Comparison of ENCODE assay signal across 21 cellular contexts in the genomic region with DNA sequence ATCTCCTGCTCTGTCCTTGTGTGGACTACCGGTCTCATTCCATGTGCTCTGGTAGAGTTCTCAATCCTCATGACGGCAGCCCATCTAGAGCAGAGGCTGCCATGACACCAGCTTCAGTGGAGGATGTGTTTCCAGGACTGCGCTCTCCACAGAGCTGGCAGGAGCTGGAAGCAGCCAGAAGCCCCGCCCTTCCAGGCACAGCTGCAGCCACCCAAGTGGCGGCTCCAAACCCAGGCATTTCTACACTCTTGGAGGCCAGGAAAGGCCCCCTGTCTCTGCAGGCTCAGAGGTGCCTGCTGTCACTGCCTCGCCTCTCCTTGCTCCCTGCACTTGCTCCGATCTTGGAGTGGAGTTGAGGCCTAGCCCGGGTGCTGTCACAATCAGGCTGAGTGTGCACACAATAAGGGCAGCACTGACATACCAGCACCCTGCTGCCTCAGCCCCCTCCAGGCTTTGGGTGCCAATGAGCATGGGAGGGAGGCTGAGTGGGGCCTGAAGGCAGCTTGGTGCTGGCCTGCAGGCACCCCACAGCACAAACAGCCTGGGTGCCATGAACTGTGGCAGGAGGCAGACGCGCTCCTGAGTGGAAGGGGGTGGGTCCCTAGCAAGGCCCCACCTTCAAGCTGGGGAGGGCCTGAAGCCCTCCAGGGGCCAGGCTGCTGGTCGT.
"Had no signal": no experiment of that assay in that cellular context is flagged by ENCODE, and none has a peak within 500 bp of the region (broad histone marks: within the 10 kb centered on the region; RNA-seq: fewer than 3 reads in every experiment).

No MANE protein-coding gene starts in this region.

- DNase-seq: cerebellar nuclear complex; dorsolateral prefrontal cortex; effector CD8-positive, alpha-beta T cell; endodermal cell; foreskin fibroblast; glutamatergic neuron; heart right ventricle; hippocampal formation; left cardiac atrium; mesendoderm; midbrain; naive thymus-derived CD8-positive, alpha-beta T cell; sigmoid colon; stimulated activated CD4-positive, alpha-beta T cell treated with anti-CD3 and anti-CD28 coated beads, Interleukin-2, amount 100 ng/mL, for 24 hours; stimulated activated CD4-positive, alpha-beta T cell treated with anti-CD3 and anti-CD28 coated beads, Interleukin-4, amount 100 ng/mL, for 24 hours; stimulated activated naive CD8-positive, alpha-beta T cell treated with anti-CD3 and anti-CD28 coated beads, Interleukin-15, Interleukin-2, amounts not matched to agents 100 U/mL and 50 U/mL, for 24 hours; uterus had no signal

- H3K9me3 Mint-ChIP-seq: endodermal cell; stimulated activated memory B cell treated with anti-CD40 and anti-IgM and Interleukin-4, amounts not matched to agents 10 μg/mL and 1 μg/mL and 100 μg/mL, for 72 hours had no signal

- ATAC-seq: esophagus mucosa; gastroesophageal sphincter; heart right ventricle; left cardiac atrium; left lung; naive thymus-derived CD8-positive, alpha-beta T cell; stimulated activated memory B cell treated with anti-CD40 and anti-IgM and Interleukin-4, amounts not matched to agents 10 μg/mL and 1 μg/mL and 100 μg/mL, for 72 hours; stimulated activated naive CD8-positive, alpha-beta T cell treated with anti-CD3 and anti-CD28 coated beads, Interleukin-15, Interleukin-2, amounts not matched to agents 100 U/mL and 50 U/mL, for 24 hours had no signal

- H3K27me3 Mint-ChIP-seq: naive thymus-derived CD8-positive, alpha-beta T cell; stimulated activated memory B cell treated with anti-CD40 and anti-IgM and Interleukin-4, amounts not matched to agents 10 μg/mL and 1 μg/mL and 100 μg/mL, for 72 hours had no signal

- H3K4me1 Mint-ChIP-seq: endodermal cell; stimulated activated memory B cell treated with anti-CD40 and anti-IgM and Interleukin-4, amounts not matched to agents 10 μg/mL and 1 μg/mL and 100 μg/mL, for 72 hours had no signal

- H3K27ac Mint-ChIP-seq: endodermal cell; naive thymus-derived CD8-positive, alpha-beta T cell; stimulated activated memory B cell treated with anti-CD40 and anti-IgM and Interleukin-4, amounts not matched to agents 10 μg/mL and 1 μg/mL and 100 μg/mL, for 72 hours had no signal

- H3K4me3 Mint-ChIP-seq: endodermal cell; naive thymus-derived CD8-positive, alpha-beta T cell; stimulated activated memory B cell treated with anti-CD40 and anti-IgM and Interleukin-4, amounts not matched to agents 10 μg/mL and 1 μg/mL and 100 μg/mL, for 72 hours had no signal
